ENCODE assay signal across 8 cellular contexts in genomic region chr20:1893721-1894470, GRCh38. TPM values are rescaled to one million over a fixed set of nuclear protein-coding genes. Genes with fewer than 3 reads are reported as not detected.
DNase-seq lines count a peak whose midpoint lies in the region; ATAC-seq, FAIRE-seq and TF ChIP-seq lines count a peak whose summit lies in the region.

No MANE protein-coding gene starts in this region.

- no peaks in the 10 kb centered on the region for H3K9me3 Mint-ChIP-seq in stimulated activated memory B cell treated with anti-CD40 and anti-IgM and Interleukin-4, amounts not matched to agents 10 μg/mL and 1 μg/mL and 100 μg/mL, for 72 hours

- peak overlapping the region; percentile 68; the same call in 1 of the 2 replicates for H3K23ac ChIP-seq in IMR-90 (ENCODE audit: low read depth, low read length)

- H4K91ac ChIP-seq in IMR-90 (ENCODE audit: insufficient read depth, low read depth, low read length), result peak overlapping the region; percentile 80

- no peak for FAIRE-seq in keratinocyte (lab: Jason Lieb, UNC)

- peak overlapping the region; percentile 84 for H3K4me3 Mint-ChIP-seq in stimulated activated memory B cell treated with anti-CD40 and anti-IgM and Interleukin-4, amounts not matched to agents 10 μg/mL and 1 μg/mL and 100 μg/mL, for 72 hours

- no peak overlapping the region; the same call in 1 of the 2 replicates for H3K56ac ChIP-seq in IMR-90 (ENCODE audit: extremely low read depth, insufficient read depth, low read length)

- in situ Hi-C loops in IMR-90 (cut with MboI; ENCODE audit: low sequenced_read_pairs), result no loop called here

- H3K9ac ChIP-seq in IMR-90 (ENCODE audit: low read depth, low read length) (peak overlapping the region; percentile 92), keratinocyte (ENCODE audit: control insufficient read depth, extremely low read depth, insufficient read depth, low read length) (peak overlapping the region; percentile 73)

- H3K4me2 ChIP-seq in IMR-90 (ENCODE audit: low read depth, low read length) (peak overlapping the region; percentile 95), keratinocyte (ENCODE audit: control insufficient read depth, extremely low read depth, insufficient read depth, low read depth, low read length) (peak overlapping the region; percentile 59)

- peak overlapping the region; percentile 64; the same call in 1 of the 3 replicates for H2BK15ac ChIP-seq in IMR-90 (ENCODE audit: low read depth, low read length)

- peaks cover 3% of the 10 kb centered on the region; the same call in 1 of the 2 replicates for H3K36me3 ChIP-seq in IMR-90 (ENCODE audit: control insufficient read depth, insufficient read depth, low read length)
- peaks cover 0 to 4% of the 10 kb centered on the region in 2 experiments for H3K36me3 ChIP-seq in keratinocyte (ENCODE audit: control insufficient read depth in 2 of 2, extremely low read depth in 1 of 2, insufficient read depth in 2 of 2, low read length in 2 of 2)

- H2AK5ac ChIP-seq in IMR-90 (ENCODE audit: low read depth, low read length), result peak overlapping the region; percentile 65; the same call in 1 of the 2 replicates

- H2BK20ac ChIP-seq in IMR-90 (ENCODE audit: low read depth, low read length), result no peak overlapping the region

- TF ChIP-seq RAD21 in IMR-90 (IDR thresholded peaks at IDR 0.05; ENCODE audit: low read length), result no peak

- no peaks in the 10 kb centered on the region for H3K27me3 Mint-ChIP-seq in stimulated activated memory B cell treated with anti-CD40 and anti-IgM and Interleukin-4, amounts not matched to agents 10 μg/mL and 1 μg/mL and 100 μg/mL, for 72 hours

- intact Hi-C loops in IMR-90 (cut with micrococcal nuclease), result no loop called here

- H4K8ac ChIP-seq in IMR-90 (ENCODE audit: low read depth in 2 of 2, low read length in 2 of 2), result peak overlapping the region; percentile 53 to 84; a peak in 3 of 4 replicates

- no peaks in the 10 kb centered on the region; the same call in 1 of the 2 replicates for H3K9me1 ChIP-seq in IMR-90 (ENCODE audit: insufficient read depth, low read length)
- peaks cover 4% of the 10 kb centered on the region for H3K9me1 ChIP-seq in keratinocyte (ENCODE audit: control insufficient read depth, extremely low read depth, insufficient read depth, low read length)

- POLR2A ChIA-PET in IMR-90 (lab: Charles Lee; ENCODE audit: unreplicated experiment), result no interaction called here

- TF ChIP-seq CTCF in IMR-90 (conservative IDR thresholded peaks at IDR 0.05; ENCODE audit: low read depth, low read length) (no peak), keratinocyte (optimal IDR thresholded peaks at IDR 0.05 in 1 of 3, IDR thresholded peaks at IDR 0.05 in 1 of 3, conservative IDR thresholded peaks at IDR 0.05 in 1 of 3; ENCODE audit: extremely low read depth in 1 of 3, insufficient read depth in 2 of 3, low read length in 3 of 3) (no peak)

- peaks cover 49% of the 10 kb centered on the region for H3K36me3 Mint-ChIP-seq in stimulated activated memory B cell treated with anti-CD40 and anti-IgM and Interleukin-4, amounts not matched to agents 10 μg/mL and 1 μg/mL and 100 μg/mL, for 72 hours

- dilution Hi-C loops in IMR-90 (cut with HindIII; ENCODE audit: low sequenced_read_pairs, unreplicated experiment), result no loop called here
- dilution Hi-C loops in keratinocyte (cut with MboI; ENCODE audit: extremely low pct_ligation_motif_present, low sequenced_read_pairs), result no loop called here

- H2AK9ac ChIP-seq in IMR-90 (replicated peaks; ENCODE audit: low read depth, low read length, poor library complexity), result peak overlapping the region; percentile 85

- WGBS in IMR-90 (ENCODE audit: extremely low coverage in 2 of 2, insufficient read length in 1 of 2), 2 experiments, result 10% methylated on average over 16 of the region's 54 CpGs; no CpG with 5 or more reads in 1 of the 2 experiments

- peak overlapping the region; percentile 75 for H3K14ac ChIP-seq in IMR-90 (replicated peaks; ENCODE audit: low read depth, low read length)

- H3K9me3 ChIP-seq in IMR-90 (ENCODE audit: control insufficient read depth, insufficient read depth, low read length) (no peaks in the 10 kb centered on the region), keratinocyte (ENCODE audit: control insufficient read depth, low read depth, low read length) (no peaks in the 10 kb centered on the region)

- H2BK5ac ChIP-seq in IMR-90 (ENCODE audit: low read depth, low read length, poor library complexity, severe bottlenecking), result peak overlapping the region; percentile 88

- peak overlapping the region; percentile 89 for H3K27ac Mint-ChIP-seq in stimulated activated memory B cell treated with anti-CD40 and anti-IgM and Interleukin-4, amounts not matched to agents 10 μg/mL and 1 μg/mL and 100 μg/mL, for 72 hours

- H4K20me1 ChIP-seq in IMR-90 (ENCODE audit: insufficient read depth, low read length) (peaks cover 6% of the 10 kb centered on the region; the same call in 1 of the 2 replicates), keratinocyte (ENCODE audit: control insufficient read depth, extremely low read depth, insufficient read depth, low read length) (peaks cover 5% of the 10 kb centered on the region)

- no peak for TF ChIP-seq POLR2A in IMR-90 (IDR thresholded peaks at IDR 0.05; ENCODE audit: low read depth, low read length)

- no peak for DNase-seq in IMR-90
- DNase-seq in keratinocyte (ENCODE audit: low read depth, low spot score), result no peak
- no peak for DNase-seq in NCI-H69 (lab: John Stamatoyannopoulos, UW)

- peaks cover 28 to 50% of the 10 kb centered on the region in 2 experiments for H3K79me1 ChIP-seq in IMR-90 (ENCODE audit: low read depth in 1 of 2, low read length in 2 of 2)

- CTCF ChIA-PET in IMR-90 (lab: Yijun Ruan, JAX), result no interaction called here

- BruUV-seq in IMR-90 (replicated peaks; lab: Mats Ljungman, UMichigan), result no TSS peak

- H3K4ac ChIP-seq in IMR-90 (ENCODE audit: low read depth, low read length), result peak overlapping the region; percentile 85

- H2BK120ac ChIP-seq in IMR-90 (ENCODE audit: low read depth, low read length), result peak overlapping the region; percentile 79

- peak overlapping the region; percentile 62; the same call in 1 of the 2 replicates for H3K18ac ChIP-seq in IMR-90 (ENCODE audit: low read depth, low read length)

- H3K27me3 ChIP-seq in IMR-90 (ENCODE audit: control insufficient read depth, insufficient read depth, low read length) (no peaks in the 10 kb centered on the region), keratinocyte (ENCODE audit: control insufficient read depth, extremely low read depth, insufficient read depth, low read length) (no peaks in the 10 kb centered on the region)

- H3K27ac ChIP-seq in IMR-90 (ENCODE audit: insufficient read depth, low read length), result peak overlapping the region; percentile 85
- H3K27ac ChIP-seq in angular gyrus (ENCODE audit: low read depth, low read length), result peak overlapping the region; percentile 98
- H3K27ac ChIP-seq in keratinocyte (ENCODE audit: control insufficient read depth, insufficient read depth, low read length), result peak overlapping the region; percentile 59

- H3K4me1 ChIP-seq in IMR-90 (ENCODE audit: control insufficient read depth, insufficient read depth, low read length) (peaks cover 25% of the 10 kb centered on the region), keratinocyte (ENCODE audit: control insufficient read depth, extremely low read depth, insufficient read depth, low read length) (peaks cover 52% of the 10 kb centered on the region)

- peaks cover 56% of the 10 kb centered on the region for H3K4me1 Mint-ChIP-seq in stimulated activated memory B cell treated with anti-CD40 and anti-IgM and Interleukin-4, amounts not matched to agents 10 μg/mL and 1 μg/mL and 100 μg/mL, for 72 hours

- H2AFZ ChIP-seq in IMR-90 (replicated peaks; ENCODE audit: low read length, poor library complexity) (peak overlapping the region; percentile 81), keratinocyte (ENCODE audit: control insufficient read depth, low read length) (peak overlapping the region; percentile 24)

- H3K4me3 ChIP-seq in IMR-90 (ENCODE audit: insufficient read depth, low read depth, low read length) (peak overlapping the region; percentile 77), keratinocyte (ENCODE audit: control insufficient read depth in 2 of 3, extremely low read depth in 1 of 3, insufficient read depth in 2 of 3, low read depth in 1 of 3, low read length in 3 of 3) (peak overlapping the region; percentile 61 to 71 (median 64))

- peak; percentile 0; the same call in 1 of the 2 replicates for ATAC-seq in IMR-90 (ENCODE audit: low read depth)
- ATAC-seq in stimulated activated memory B cell treated with anti-CD40 and anti-IgM and Interleukin-4, amounts not matched to agents 10 μg/mL and 1 μg/mL and 100 μg/mL, for 72 hours, result no peak
- ATAC-seq in GM18519 (IDR thresholded peaks at IDR 0.05; ENCODE audit: low FRiP score, unreplicated experiment), result no peak
- ATAC-seq in HG02870 (IDR thresholded peaks at IDR 0.05; ENCODE audit: unreplicated experiment), result no peak
- ATAC-seq in HG03469 (IDR thresholded peaks at IDR 0.05; ENCODE audit: unreplicated experiment), result no peak

- H4K5ac ChIP-seq in IMR-90 (ENCODE audit: low read depth, low read length), result peak overlapping the region; percentile 71

- peaks cover 45% of the 10 kb centered on the region for H3K79me2 ChIP-seq in keratinocyte (ENCODE audit: control insufficient read depth, insufficient read depth, low read length)

TF ChIP-seq in IMR-90, 13 proteins besides CTCF, POLR2A, EP300 and RAD21 (continues in another document):
- TF ChIP-seq USF2 (IDR thresholded peaks at IDR 0.05; ENCODE audit: low read depth, low read length), result no peak
- no peak for TF ChIP-seq NFE2L2 (IDR thresholded peaks at IDR 0.05; ENCODE audit: low read depth, low read length)
- TF ChIP-seq CEBPB (IDR thresholded peaks at IDR 0.05; ENCODE audit: low read depth, low read length), result no peak
- TF ChIP-seq SMC3 (IDR thresholded peaks at IDR 0.05; ENCODE audit: low read depth, low read length), result no peak

RNA-seq across cellular contexts. Expression of gene SIRPA, which starts 1.3 kb away (rescaled TPM):
- total RNA-seq in IMR-90 (2012; rRNA removed), result 9.7 and 9.9 TPM in 2 replicates
- polyA plus RNA-seq in IMR-90 (2012; rRNA removed) (37.2 and 40.2 TPM in 2 replicates), keratinocyte (19.9 to 50.7 TPM (median 23.7 TPM) in 3 replicates)
- polyA plus RNA-seq in IMR-90 (2012; cell fraction: cytosol; rRNA removed), result 25.7 and 34.3 TPM in 2 replicates
- 30.5 and 36.1 TPM in 2 replicates for polyA plus RNA-seq in IMR-90 (2012; cell fraction: nucleus; rRNA removed; ENCODE audit: low replicate concordance)
- polyA plus RNA-seq in keratinocyte (2011; ENCODE audit: low read depth), result 14.5 TPM
- 27.2 and 34.1 TPM in 2 replicates for polyA plus RNA-seq in keratinocyte (2011; cell fraction: cytosol; rRNA removed)
- 64.2 and 79.1 TPM in 2 replicates for polyA plus RNA-seq in keratinocyte (2011; cell fraction: nucleus; rRNA removed)
- 37.4 and 48.9 TPM in 2 replicates for polyA plus RNA-seq in keratinocyte (2012; ENCODE audit: low replicate concordance)
- polyA minus RNA-seq in keratinocyte, result 23.1 to 84.4 TPM (median 23.5 TPM) in 3 replicates
- polyA minus RNA-seq in keratinocyte (2011; cell fraction: cytosol; rRNA and poly(A)+ RNA removed), result 21.5 TPM
- 35.0 and 48.7 TPM in 2 replicates for polyA minus RNA-seq in keratinocyte (2011; cell fraction: nucleus; rRNA and poly(A)+ RNA removed)
